ENCODE assay signal across 8 cellular contexts in the genomic region with DNA sequence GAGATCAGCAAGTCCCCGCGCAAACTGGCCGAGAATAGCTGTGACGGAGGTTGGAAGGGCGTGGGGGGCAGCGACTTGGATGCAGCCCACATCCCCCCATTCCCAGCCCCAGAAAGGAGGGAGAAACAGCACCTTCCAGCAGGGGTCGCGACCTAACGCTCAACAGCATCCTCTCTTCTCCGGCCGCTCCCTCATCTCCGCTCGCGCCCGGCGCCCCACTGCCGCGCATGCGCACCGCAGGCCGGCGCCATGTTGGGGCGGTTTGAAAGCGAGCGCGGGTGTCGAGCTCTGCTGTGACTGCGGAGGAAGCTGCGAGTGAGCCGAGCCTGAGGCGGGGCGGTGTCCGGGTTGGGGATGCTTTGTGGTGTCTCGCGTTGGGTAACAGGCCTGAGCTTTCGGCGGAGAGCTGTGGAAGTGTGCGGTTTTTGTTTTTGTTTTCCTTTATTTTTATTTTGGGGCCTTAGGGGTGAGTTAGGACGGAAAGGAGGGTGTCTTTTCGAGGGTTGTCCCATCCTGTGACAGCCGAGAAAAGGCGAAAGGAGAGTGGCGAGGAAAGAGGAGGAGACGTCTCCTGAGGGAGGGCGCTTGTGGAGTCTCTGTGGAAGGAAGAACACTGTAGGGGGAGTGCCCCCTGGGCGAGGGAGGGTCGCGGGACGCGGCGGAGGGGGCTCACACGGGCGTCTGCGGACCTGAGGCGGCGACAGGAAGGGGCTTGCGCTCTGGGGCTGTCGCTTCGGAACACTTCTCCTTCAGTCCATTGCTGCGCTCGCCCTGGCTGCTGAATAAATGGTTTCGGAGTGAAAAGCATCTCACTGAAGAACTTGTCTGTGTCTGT. TPM values are rescaled to one million over a fixed set of nuclear protein-coding genes. Genes with fewer than 3 reads are reported as not detected.
DNase-seq lines count a peak whose midpoint lies in the region; TF ChIP-seq lines count a peak whose summit lies in the region.

A gene (plus strand): TSS at position 247 of the 835 bp plus-strand sequence. CDS start 2,667 bp downstream, outside the sequence.
A gene with protein sequence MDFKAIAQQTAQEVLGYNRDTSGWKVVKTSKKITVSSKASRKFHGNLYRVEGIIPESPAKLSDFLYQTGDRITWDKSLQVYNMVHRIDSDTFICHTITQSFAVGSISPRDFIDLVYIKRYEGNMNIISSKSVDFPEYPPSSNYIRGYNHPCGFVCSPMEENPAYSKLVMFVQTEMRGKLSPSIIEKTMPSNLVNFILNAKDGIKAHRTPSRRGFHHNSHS (minus strand): TSS at position 199 of the 835 bp plus-strand sequence. CDS start 3,285 bp downstream, outside the sequence.

- DNase-seq in GF-D8 (lab: John Stamatoyannopoulos, UW): peak; percentile 86
- DNase-seq in HAP-1 (ENCODE audit: low spot score in 2 of 2): peak; percentile 89 to 90
- peak; percentile 90 for DNase-seq in M059J (ENCODE audit: low read depth)
- DNase-seq in activated gamma-delta T cell (lab: John Stamatoyannopoulos, UW): peak; percentile 80
- DNase-seq in foreskin melanocyte: peak; percentile 87
- peak; percentile 95 for DNase-seq in neuronal stem cell (ENCODE audit: low spot score)

- no peak within 1 kb of the TSS for H3K14ac ChIP-seq in neuronal stem cell (ENCODE audit: low read length)

- peak within 1 kb of the TSS; percentile 62 for H2BK120ac ChIP-seq in neuronal stem cell (ENCODE audit: low read depth, low read length)

- H3K27ac ChIP-seq in neuronal stem cell (replicated peaks; ENCODE audit: low read length) (peak within 1 kb of the TSS; percentile 80), subcutaneous abdominal adipose tissue (ENCODE audit: low read depth, low read length) (peak within 1 kb of the TSS; percentile 25)

- peaks cover 5% of the 10 kb centered on the region; the same call in 1 of the 2 replicates for H3K36me3 ChIP-seq in HAP-1 (replicated peaks)
- H3K36me3 ChIP-seq in neuronal stem cell (replicated peaks in 1 of 2; ENCODE audit: control insufficient read depth in 2 of 2, insufficient read depth in 2 of 2, low read length in 2 of 2): peaks cover 5 to 26% of the 10 kb centered on the region in 2 donors
- peaks cover 0 to 5% (median 0%) of the 10 kb centered on the region in 5 donors for H3K36me3 ChIP-seq in subcutaneous abdominal adipose tissue (ENCODE audit: control insufficient read depth in 5 of 5, insufficient read depth in 5 of 5, low read length in 5 of 5)

- peak within 1 kb of the TSS; percentile 98 for H3K18ac ChIP-seq in neuronal stem cell (ENCODE audit: low read length)

- no peak within 1 kb of the TSS for H2BK12ac ChIP-seq in neuronal stem cell (ENCODE audit: low read length)

- H3K4me1 ChIP-seq in HAP-1 (peaks cover 13% of the 10 kb centered on the region), neuronal stem cell (ENCODE audit: control insufficient read depth in 2 of 2, insufficient read depth in 1 of 2, low read depth in 1 of 2, low read length in 2 of 2) (peaks cover 2 to 5% of the 10 kb centered on the region in 2 donors), subcutaneous abdominal adipose tissue (ENCODE audit: control insufficient read depth in 5 of 5, insufficient read depth in 5 of 5, low read length in 5 of 5) (peaks cover 0 to 21% (median 19%) of the 10 kb centered on the region in 5 donors)

- H2AK5ac ChIP-seq in neuronal stem cell (ENCODE audit: low read depth, low read length): no peak within 1 kb of the TSS

- H3K23ac ChIP-seq in neuronal stem cell (ENCODE audit: low read depth, low read length, poor library complexity): peak within 1 kb of the TSS; percentile 59

- no peak within 1 kb of the TSS for H4K91ac ChIP-seq in neuronal stem cell (ENCODE audit: low read depth, low read length, poor library complexity)

- H3K4ac ChIP-seq in neuronal stem cell (ENCODE audit: low read length): no peak within 1 kb of the TSS

- in situ Hi-C loops in HAP-1 (cut with MboI; ENCODE audit: low sequenced_read_pairs): no loop called here

- peak within 1 kb of the TSS; percentile 89 for H3K9ac ChIP-seq in neuronal stem cell (ENCODE audit: low read depth, low read length, poor library complexity)
- peak within 1 kb of the TSS; percentile 20 to 90 (median 79) for H3K9ac ChIP-seq in subcutaneous abdominal adipose tissue (ENCODE audit: low read length in 5 of 5)

- H3K4me2 ChIP-seq in neuronal stem cell (ENCODE audit: insufficient read depth, low read length, poor library complexity, severe bottlenecking): peak within 1 kb of the TSS; percentile 72

- WGBS in neuronal stem cell (ENCODE audit: extremely low coverage in 2 of 2, insufficient read length in 2 of 2, insufficient replicate concordance in 1 of 2), 2 donors: no CpG with 5 or more reads among the region's 62 CpGs

- H3K27me3 ChIP-seq in HAP-1 (ENCODE audit: low read depth): no peaks in the 10 kb centered on the region
- no peaks in the 10 kb centered on the region for H3K27me3 ChIP-seq in neuronal stem cell (ENCODE audit: control insufficient read depth in 3 of 3, insufficient read depth in 3 of 3, low read depth in 1 of 3, low read length in 3 of 3)
- H3K27me3 ChIP-seq in subcutaneous abdominal adipose tissue (ENCODE audit: control insufficient read depth in 5 of 5, insufficient read depth in 4 of 5, low read length in 5 of 5): no peaks in the 10 kb centered on the region

- H3K9me3 ChIP-seq in HAP-1 (no peaks in the 10 kb centered on the region), neuronal stem cell (replicated peaks in 1 of 2; ENCODE audit: control insufficient read depth in 2 of 2, insufficient read depth in 1 of 2, low read depth in 1 of 2, low read length in 2 of 2) (peaks cover 0 to 2% of the 10 kb centered on the region in 2 donors), subcutaneous abdominal adipose tissue (ENCODE audit: control insufficient read depth in 5 of 5, low read length in 5 of 5) (no peaks in the 10 kb centered on the region)

- H3K79me1 ChIP-seq in neuronal stem cell (ENCODE audit: low read depth, low read length): no peaks in the 10 kb centered on the region

- H4K8ac ChIP-seq in neuronal stem cell (ENCODE audit: low read depth, low read length): no peak within 1 kb of the TSS

- peak; percentile 86 for TF ChIP-seq POLR2A in Raji (IDR thresholded peaks at IDR 0.05; ENCODE audit: insufficient read depth, low read depth, low read length)

- H2BK15ac ChIP-seq in neuronal stem cell (ENCODE audit: low read length): peak within 1 kb of the TSS; percentile 87

- H2AFZ ChIP-seq in neuronal stem cell (ENCODE audit: low read length): peak within 1 kb of the TSS; percentile 95

- H2BK5ac ChIP-seq in neuronal stem cell (ENCODE audit: low read length): peak within 1 kb of the TSS; percentile 83

- H3K4me3 ChIP-seq in HAP-1 (peak within 1 kb of the TSS; percentile 79), neuronal stem cell (ENCODE audit: low read length in 2 of 2) (peak within 1 kb of the TSS; percentile 88 to 94), subcutaneous abdominal adipose tissue (ENCODE audit: low read depth in 1 of 5, low read length in 5 of 5) (peak within 1 kb of the TSS; percentile 86 to 94 (median 90))

RNA-seq across cellular contexts. Expression of the first gene that starts in this region (rescaled TPM):
- 6.8 and 8.5 TPM in 2 replicates for total RNA-seq in M059J (2014; rRNA removed; shearing (Covaris generic))
- 19.9 TPM for polyA plus RNA-seq in neuronal stem cell (2013, experiment 1 of 2)
- polyA plus RNA-seq in neuronal stem cell (2013, experiment 2 of 2): 20.3 TPM

RNA-seq across cellular contexts. Expression of the second gene that starts in this region (rescaled TPM):
- not detected in 2 replicates for total RNA-seq in M059J (2014; rRNA removed; shearing (Covaris generic))
- 0.20 TPM for polyA plus RNA-seq in neuronal stem cell (2013, experiment 1 of 2)
- 0.06 TPM for polyA plus RNA-seq in neuronal stem cell (2013, experiment 2 of 2)

Comparison
In these comparisons a context has a peak if more than half of its experiments do, and no peak if none do; other contexts are left out.
1. Peak in every context shown above with its lines: DNase-seq, H3K4me3 ChIP-seq and H3K27ac ChIP-seq.